1 cellular context compared by ENCODE assay signal in the genomic region with DNA sequence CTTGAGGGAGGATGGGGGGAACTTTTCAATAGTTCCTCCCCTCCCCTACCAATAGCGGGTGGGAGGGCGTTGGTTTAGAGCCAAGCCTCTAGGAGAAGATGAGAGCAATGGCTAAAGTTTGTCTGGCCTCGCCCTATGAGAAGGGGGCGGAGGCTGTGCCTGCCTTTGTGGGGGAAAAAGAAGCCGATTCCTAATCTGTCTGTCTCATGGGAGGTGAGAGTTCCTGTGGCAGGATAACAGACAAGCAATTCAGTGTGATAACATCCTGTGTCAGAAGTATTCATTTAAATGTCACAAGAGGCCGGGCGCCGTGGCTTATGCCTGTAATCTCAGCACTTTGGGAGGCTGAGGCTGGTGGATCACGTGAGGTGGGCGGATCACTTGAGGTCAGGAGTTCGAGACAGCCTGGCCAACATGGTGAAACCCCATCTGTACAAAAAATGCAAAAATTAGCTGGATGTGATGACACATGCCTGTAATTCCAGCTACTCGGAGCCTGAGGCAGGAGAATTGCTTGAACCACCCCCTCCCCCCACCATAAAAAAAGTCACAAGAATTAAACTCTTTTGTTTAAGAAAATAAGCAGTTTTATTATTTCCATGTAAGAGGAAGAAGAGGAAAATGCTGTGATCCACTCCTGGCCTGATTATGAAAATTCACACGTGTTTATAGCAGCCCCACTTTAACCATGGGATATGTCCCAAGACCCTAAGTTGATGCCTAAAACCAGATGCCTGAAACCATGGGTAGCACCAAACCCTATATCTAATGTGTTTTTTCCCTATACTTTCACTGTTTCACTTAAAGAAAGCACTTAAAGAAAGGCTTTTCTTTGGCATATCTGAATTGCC.
A peak's percentile ranks its signal among the peaks of the same experiment; 100 is the strongest.
TF ChIP-seq lines count a peak whose summit lies in the region.

No MANE protein-coding gene starts in this region.

TF ChIP-seq in K562, 482 proteins besides CTCF, POLR2A, EP300 and RAD21 (continued from another document and continues in another):
- TF ChIP-seq ZMIZ1 (IDR thresholded peaks at IDR 0.05; ENCODE audit: low read depth in 2 of 2, low read length in 2 of 2) (no peak), NONO (IDR thresholded peaks at IDR 0.05; ENCODE audit: low read depth in 2 of 2, low read length in 1 of 2) (no peak), RBM17 (IDR thresholded peaks at IDR 0.05; ENCODE audit: borderline replicate concordance, low read depth, low read length) (no peak), TRIM24 (IDR thresholded peaks at IDR 0.05) (0 out of 4 replicates have a peak, but pooled peaks of 1 of the 2 experiments have one; percentile 9), GTF2B (IDR thresholded peaks at IDR 0.05; ENCODE audit: extremely low read depth, insufficient read length) (no peak), ZNF165 (CRISPR knock-in tag; IDR thresholded peaks at IDR 0.05; ENCODE audit: borderline replicate concordance) (no peak), ATF3 (IDR thresholded peaks at IDR 0.05) (no peak), ATF3 (CRISPR knock-in tag; conservative IDR thresholded peaks at IDR 0.05) (no peak), KLF16 (IDR thresholded peaks at IDR 0.05) (no peak), RAD51 (IDR thresholded peaks at IDR 0.05; ENCODE audit: borderline replicate concordance, low read depth) (peak; percentile 67), ZNF589 (CRISPR knock-in tag; IDR thresholded peaks at IDR 0.05; ENCODE audit: low read depth) (peak; percentile 41; the same call in 1 of the 2 replicates), RBM22 (IDR thresholded peaks at IDR 0.05; ENCODE audit: low read depth, low read length, poor library complexity, severe bottlenecking) (no peak), DDX20 (tag; IDR thresholded peaks at IDR 0.05; ENCODE audit: low read depth) (no peak), MXI1 (IDR thresholded peaks at IDR 0.05; ENCODE audit: low read depth, low read length) (no peak), PKNOX1 (IDR thresholded peaks at IDR 0.05) (peak; percentile 48; the same call in 1 of the 2 replicates), ZNF830 (CRISPR knock-in tag; IDR thresholded peaks at IDR 0.05) (no peak), ZHX1 (conservative IDR thresholded peaks at IDR 0.05; ENCODE audit: low read length) (no peak), HDAC1 (IDR thresholded peaks at IDR 0.05) (no peak), CHD4 (IDR thresholded peaks at IDR 0.05; ENCODE audit: insufficient read depth, insufficient replicate concordance, low read depth, low read length, poor library complexity, severe bottlenecking) (no peak), XRCC4 (IDR thresholded peaks at IDR 0.05; ENCODE audit: extremely low read depth, insufficient read depth, insufficient read length) (no peak), ZNF695 (CRISPR knock-in tag; IDR thresholded peaks at IDR 0.05) (no peak), NR2F6 (CRISPR knock-in tag; IDR thresholded peaks at IDR 0.05) (no peak), ETV1 (tag; conservative IDR thresholded peaks at IDR 0.05; ENCODE audit: low read depth) (peak; percentile 84), KHSRP (IDR thresholded peaks at IDR 0.05) (no peak), ZNF586 (CRISPR knock-in tag; conservative IDR thresholded peaks at IDR 0.05) (no peak), TRIM25 (IDR thresholded peaks at IDR 0.05; ENCODE audit: borderline replicate concordance) (no peak), ZNF764 (CRISPR knock-in tag; IDR thresholded peaks at IDR 0.05; ENCODE audit: low read depth) (no peak), GTF2A2 (tag; IDR thresholded peaks at IDR 0.05) (no peak), ATF6 (CRISPR knock-in tag; IDR thresholded peaks at IDR 0.05) (no peak), HNRNPLL (IDR thresholded peaks at IDR 0.05; ENCODE audit: low read depth, low read length, poor library complexity, severe bottlenecking) (no peak), NRF1 (conservative IDR thresholded peaks at IDR 0.05 in 1 of 2, IDR thresholded peaks at IDR 0.05 in 1 of 2) (no peak), MYNN (IDR thresholded peaks at IDR 0.05) (no peak), MYNN (CRISPR knock-in tag; IDR thresholded peaks at IDR 0.05) (no peak)
- TF ChIP-seq, protein P1, sequence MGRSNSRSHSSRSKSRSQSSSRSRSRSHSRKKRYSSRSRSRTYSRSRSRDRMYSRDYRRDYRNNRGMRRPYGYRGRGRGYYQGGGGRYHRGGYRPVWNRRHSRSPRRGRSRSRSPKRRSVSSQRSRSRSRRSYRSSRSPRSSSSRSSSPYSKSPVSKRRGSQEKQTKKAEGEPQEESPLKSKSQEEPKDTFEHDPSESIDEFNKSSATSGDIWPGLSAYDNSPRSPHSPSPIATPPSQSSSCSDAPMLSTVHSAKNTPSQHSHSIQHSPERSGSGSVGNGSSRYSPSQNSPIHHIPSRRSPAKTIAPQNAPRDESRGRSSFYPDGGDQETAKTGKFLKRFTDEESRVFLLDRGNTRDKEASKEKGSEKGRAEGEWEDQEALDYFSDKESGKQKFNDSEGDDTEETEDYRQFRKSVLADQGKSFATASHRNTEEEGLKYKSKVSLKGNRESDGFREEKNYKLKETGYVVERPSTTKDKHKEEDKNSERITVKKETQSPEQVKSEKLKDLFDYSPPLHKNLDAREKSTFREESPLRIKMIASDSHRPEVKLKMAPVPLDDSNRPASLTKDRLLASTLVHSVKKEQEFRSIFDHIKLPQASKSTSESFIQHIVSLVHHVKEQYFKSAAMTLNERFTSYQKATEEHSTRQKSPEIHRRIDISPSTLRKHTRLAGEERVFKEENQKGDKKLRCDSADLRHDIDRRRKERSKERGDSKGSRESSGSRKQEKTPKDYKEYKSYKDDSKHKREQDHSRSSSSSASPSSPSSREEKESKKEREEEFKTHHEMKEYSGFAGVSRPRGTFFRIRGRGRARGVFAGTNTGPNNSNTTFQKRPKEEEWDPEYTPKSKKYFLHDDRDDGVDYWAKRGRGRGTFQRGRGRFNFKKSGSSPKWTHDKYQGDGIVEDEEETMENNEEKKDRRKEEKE (IDR thresholded peaks at IDR 0.05; ENCODE audit: borderline replicate concordance in 1 of 2, control insufficient read depth in 1 of 2, low read depth in 2 of 2, low read length in 1 of 2): no peak
- TF ChIP-seq, protein P2, sequence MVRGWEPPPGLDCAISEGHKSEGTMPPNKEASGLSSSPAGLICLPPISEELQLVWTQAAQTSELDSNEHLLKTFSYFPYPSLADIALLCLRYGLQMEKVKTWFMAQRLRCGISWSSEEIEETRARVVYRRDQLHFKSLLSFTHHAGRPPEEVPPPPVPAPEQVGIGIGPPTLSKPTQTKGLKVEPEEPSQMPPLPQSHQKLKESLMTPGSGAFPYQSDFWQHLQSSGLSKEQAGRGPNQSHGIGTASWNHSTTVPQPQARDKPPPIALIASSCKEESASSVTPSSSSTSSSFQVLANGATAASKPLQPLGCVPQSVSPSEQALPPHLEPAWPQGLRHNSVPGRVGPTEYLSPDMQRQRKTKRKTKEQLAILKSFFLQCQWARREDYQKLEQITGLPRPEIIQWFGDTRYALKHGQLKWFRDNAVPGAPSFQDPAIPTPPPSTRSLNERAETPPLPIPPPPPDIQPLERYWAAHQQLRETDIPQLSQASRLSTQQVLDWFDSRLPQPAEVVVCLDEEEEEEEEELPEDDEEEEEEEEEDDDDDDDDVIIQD (CRISPR knock-in tag; IDR thresholded peaks at IDR 0.05): no peak
- TF ChIP-seq, protein P3, sequence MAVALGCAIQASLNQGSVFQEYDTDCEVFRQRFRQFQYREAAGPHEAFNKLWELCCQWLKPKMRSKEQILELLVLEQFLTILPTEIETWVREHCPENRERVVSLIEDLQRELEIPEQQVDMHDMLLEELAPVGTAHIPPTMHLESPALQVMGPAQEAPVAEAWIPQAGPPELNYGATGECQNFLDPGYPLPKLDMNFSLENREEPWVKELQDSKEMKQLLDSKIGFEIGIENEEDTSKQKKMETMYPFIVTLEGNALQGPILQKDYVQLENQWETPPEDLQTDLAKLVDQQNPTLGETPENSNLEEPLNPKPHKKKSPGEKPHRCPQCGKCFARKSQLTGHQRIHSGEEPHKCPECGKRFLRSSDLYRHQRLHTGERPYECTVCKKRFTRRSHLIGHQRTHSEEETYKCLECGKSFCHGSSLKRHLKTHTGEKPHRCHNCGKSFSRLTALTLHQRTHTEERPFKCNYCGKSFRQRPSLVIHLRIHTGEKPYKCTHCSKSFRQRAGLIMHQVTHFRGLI (CRISPR knock-in tag; IDR thresholded peaks at IDR 0.05): no peak
